ENCODE assay signal across 25 cellular contexts in the genomic region with DNA sequence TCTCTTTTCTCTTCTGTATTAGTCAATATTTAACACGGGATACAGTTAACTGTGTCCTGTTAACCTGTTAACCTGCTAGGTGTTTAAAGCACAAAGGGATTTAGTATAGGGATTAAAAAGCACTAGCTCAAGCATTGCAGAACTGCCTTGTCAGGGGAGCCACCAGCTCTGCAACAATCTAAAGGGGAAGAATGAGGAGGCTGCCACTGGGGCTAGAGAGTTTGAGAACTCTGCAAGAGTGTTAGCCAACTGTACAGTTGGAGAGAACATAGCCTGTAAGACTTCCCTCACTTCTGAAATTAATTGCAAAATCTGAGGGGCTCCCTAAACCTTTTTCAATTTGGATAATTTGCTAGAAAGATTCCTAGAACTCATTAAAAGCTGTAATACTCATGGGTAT.
"Had no signal": no experiment of that assay in that cellular context is flagged by ENCODE, and none has a peak within 500 bp of the region (broad histone marks: within the 10 kb centered on the region; RNA-seq: fewer than 3 reads in every experiment).

No MANE protein-coding gene starts in this region.

- ATAC-seq: activated T-cell treated with anti-CD3 and anti-CD28 coated beads, Interleukin-2, amount 50 U/mL, for 4 hours; SK-N-SH treated with all-trans-retinoic acid at 6 μM for 48 hours; T-helper 17 cell had no signal

- H3K9me3 ChIP-seq: SJSA1 had no signal

- H3K9me3 Mint-ChIP-seq: activated B cell treated with CpG ODN at 0.5 μM for 24 hours; activated CD4-positive, alpha-beta memory T cell treated with anti-CD3 and anti-CD28 coated beads for 36 hours; activated CD4-positive, alpha-beta T cell treated with anti-CD3 and anti-CD28 coated beads, Interleukin-2, amount 10 ng/mL, durations not matched to agents 7 days and 5 days; activated T-cell treated with anti-CD3 and anti-CD28 coated beads, Interleukin-2, amount 50 U/mL, for 4 hours; IgD-negative memory B cell had no signal

- H3K27me3 ChIP-seq: brain microvascular endothelial cell, cardiac muscle cell, SJSA1 had no signal

- H3K27ac Mint-ChIP-seq: activated B cell treated with CpG ODN at 0.5 μM for 24 hours; activated CD4-positive, alpha-beta memory T cell treated with anti-CD3 and anti-CD28 coated beads for 36 hours; activated CD4-positive, alpha-beta T cell treated with anti-CD3 and anti-CD28 coated beads, Interleukin-2, amount 10 ng/mL, durations not matched to agents 7 days and 5 days; activated naive CD8-positive, alpha-beta T cell; T-helper 17 cell had no signal

- H3K27ac ChIP-seq: brain microvascular endothelial cell, cardiac muscle cell, KMS-11, SJSA1 had no signal

- H3K4me3 ChIP-seq: cardiac muscle cell, SJSA1 had no signal

- H3K36me3 ChIP-seq: brain microvascular endothelial cell, cardiac muscle cell, SJSA1 had no signal

- H3K4me1 Mint-ChIP-seq: activated B cell treated with CpG ODN at 0.5 μM for 24 hours had no signal

- H3K36me3 Mint-ChIP-seq: activated CD4-positive, alpha-beta memory T cell treated with anti-CD3 and anti-CD28 coated beads for 36 hours; activated naive CD8-positive, alpha-beta T cell had no signal

- H3K4me1 ChIP-seq: SJSA1 had no signal

- DNase-seq: activated B cell treated with CpG ODN at 0.5 μM for 24 hours; activated CD4-positive, alpha-beta memory T cell treated with anti-CD3 and anti-CD28 coated beads for 36 hours; activated CD4-positive, alpha-beta T cell treated with anti-CD3 and anti-CD28 coated beads, Interleukin-2, amount 10 ng/mL, durations not matched to agents 7 days and 5 days; activated CD8-positive, alpha-beta memory T cell treated with anti-CD3 and anti-CD28 coated beads for 24 hours; activated effector memory CD4-positive, alpha-beta T cell treated with anti-CD3 and anti-CD28 coated beads, Interleukin-2, amount 50 U/mL, for 16 hours; activated naive CD4-positive, alpha-beta T cell treated with Interleukin-2 at 50 U/mL for 16 hours; activated T-cell treated with anti-CD3 and anti-CD28 coated beads, Interleukin-2, amount 50 U/mL, for 4 hours; amygdala; brain microvascular endothelial cell; NCI-H1092; NCI-H1417; NCI-H1930; NCI-H2171; NCI-H2227 treated with DMSO at 0.1 percent for 48 hours; NCI-H446 treated with DMSO at 0.1 percent for 48 hours; NCI-H524 treated with DMSO at 0.1 percent for 48 hours; NCI-H748 treated with DMSO at 0.1 percent for 48 hours; T-helper 17 cell; T-helper 9 cell had no signal

- H3K4me3 Mint-ChIP-seq: activated B cell treated with CpG ODN at 0.5 μM for 24 hours; activated CD4-positive, alpha-beta memory T cell treated with anti-CD3 and anti-CD28 coated beads for 36 hours; activated CD4-positive, alpha-beta T cell treated with anti-CD3 and anti-CD28 coated beads, Interleukin-2, amount 10 ng/mL, durations not matched to agents 7 days and 5 days; activated naive CD8-positive, alpha-beta T cell; activated T-cell treated with anti-CD3 and anti-CD28 coated beads, Interleukin-2, amount 50 U/mL, for 4 hours; T-helper 17 cell had no signal
